ENCODE assay signal across 22 cellular contexts in the genomic region with DNA sequence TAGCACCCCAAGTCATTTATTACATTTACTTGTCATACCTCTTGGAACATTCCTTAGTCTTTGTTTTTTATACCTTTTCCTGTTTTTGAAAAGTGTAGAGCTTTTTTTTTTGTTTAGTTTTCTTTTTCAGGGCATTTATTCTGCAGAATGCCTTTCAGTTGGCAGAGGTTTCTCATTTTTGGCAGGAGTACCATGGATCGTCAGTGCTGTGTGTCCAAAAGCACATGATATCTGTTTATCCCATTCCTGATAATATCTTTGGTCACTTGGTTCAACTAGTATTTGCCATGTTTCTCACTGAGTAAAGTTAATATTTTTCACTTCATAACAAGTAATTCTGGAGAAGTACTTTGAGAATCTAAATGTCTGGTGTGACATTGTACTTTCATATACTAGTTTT. TPM values are rescaled to one million over a fixed set of nuclear protein-coding genes. Genes with fewer than 3 reads are reported as not detected.
DNase-seq lines count a peak whose midpoint lies in the region; ATAC-seq, FAIRE-seq and TF ChIP-seq lines count a peak whose summit lies in the region.
"Had no signal": no experiment of that assay in that cellular context is flagged by ENCODE, and none has a peak within 500 bp of the region (broad histone marks: within the 10 kb centered on the region; RNA-seq: fewer than 3 reads in every experiment).

No MANE protein-coding gene starts in this region.

- H4K20me1 ChIP-seq in endothelial cell of umbilical vein (replicated peaks; ENCODE audit: control insufficient read depth, extremely low read depth, insufficient read depth, low read length), result no peaks in the 10 kb centered on the region

- H3K4me1 ChIP-seq in endothelial cell of umbilical vein (ENCODE audit: control insufficient read depth, extremely low read depth, insufficient read depth, low read length), result no peaks in the 10 kb centered on the region

- POLR2A ChIA-PET in endothelial cell of umbilical vein (lab: Charles Lee), result no interaction called here

- DNase-seq in AG08395 (ENCODE audit: low spot score) (peak; percentile 25), LNCaP clone FGC (ENCODE audit: low read depth) (peak; percentile 50), endothelial cell of umbilical vein (ENCODE audit: low read depth, low spot score) (peak; percentile 71), osteocyte (ENCODE audit: extremely low spot score, unreplicated experiment) (no peak), iPS-NIHi11 (ENCODE audit: low spot score) (no peak)
- no peak for DNase-seq in activated CD4-positive, alpha-beta T cell treated with anti-CD3 and anti-CD28 coated beads for 1 hour
- DNase-seq: activated CD4-positive, alpha-beta T cell treated with anti-CD3 and anti-CD28 coated beads, Interleukin-2, amount 10 ng/mL, durations not matched to agents 24 days and 14 days; activated CD8-positive, alpha-beta memory T cell treated with anti-CD3 and anti-CD28 coated beads, Interleukin-2, amount 50 U/mL, for 4 hours; activated effector memory CD4-positive, alpha-beta T cell treated with anti-CD3 and anti-CD28 coated beads, Interleukin-2, amount 50 U/mL, for 16 hours; CD4-positive, alpha-beta T cell; effector CD8-positive, alpha-beta T cell; hippocampal formation; mesendoderm; NCI-H1105; NCI-H524; stimulated activated CD4-positive, alpha-beta T cell treated with anti-CD3 and anti-CD28 coated beads, Interleukin-4, amount 100 ng/mL, for 4 hours had no signal

- H3K4me2 ChIP-seq in endothelial cell of umbilical vein (ENCODE audit: insufficient read depth, low read length), result no peak overlapping the region

- no peak for ATAC-seq in HG03095 (IDR thresholded peaks at IDR 0.05; ENCODE audit: unreplicated experiment)
- ATAC-seq in GM21717 (IDR thresholded peaks at IDR 0.05; ENCODE audit: unreplicated experiment), result no peak
- ATAC-seq: natural killer cell treated with Interleukin-12 subunit alpha and Interleukin-12 subunit beta and Interleukin-15 and Interleukin-18, amount 100 ng/mL, for 72 hours had no signal

- no peaks in the 10 kb centered on the region for H3K79me2 ChIP-seq in endothelial cell of umbilical vein (ENCODE audit: control insufficient read depth, insufficient read depth, low read length)

- peaks cover 30% of the 10 kb centered on the region for H3K4me1 Mint-ChIP-seq in osteocyte (ENCODE audit: unreplicated experiment)
- H3K4me1 Mint-ChIP-seq: activated CD4-positive, alpha-beta T cell treated with anti-CD3 and anti-CD28 coated beads, Interleukin-2, amount 10 ng/mL, durations not matched to agents 24 days and 14 days had no signal

- H3K36me3 Mint-ChIP-seq in osteocyte (ENCODE audit: unreplicated experiment), result peaks cover 7% of the 10 kb centered on the region
- H3K36me3 Mint-ChIP-seq: natural killer cell treated with Interleukin-12 subunit alpha and Interleukin-12 subunit beta and Interleukin-15 and Interleukin-18, amount 100 ng/mL, for 72 hours had no signal

- H3K36me3 ChIP-seq in endothelial cell of umbilical vein (ENCODE audit: control insufficient read depth in 2 of 2, extremely low read depth in 1 of 2, insufficient read depth in 2 of 2, low read length in 2 of 2), result no peaks in the 10 kb centered on the region

- no peak overlapping the region for H2AFZ ChIP-seq in endothelial cell of umbilical vein (ENCODE audit: low read depth, low read length)

- peaks cover 10% of the 10 kb centered on the region for H3K9me3 Mint-ChIP-seq in osteocyte (ENCODE audit: unreplicated experiment)
- H3K9me3 Mint-ChIP-seq: activated CD4-positive, alpha-beta T cell treated with anti-CD3 and anti-CD28 coated beads, Interleukin-2, amount 10 ng/mL, durations not matched to agents 24 days and 14 days; CD4-positive, alpha-beta T cell; natural killer cell treated with Interleukin-12 subunit alpha and Interleukin-12 subunit beta and Interleukin-15 and Interleukin-18, amount 100 ng/mL, for 72 hours had no signal

- H3K27me3 Mint-ChIP-seq in osteocyte (ENCODE audit: unreplicated experiment), result no peaks in the 10 kb centered on the region
- H3K27me3 Mint-ChIP-seq: activated CD4-positive, alpha-beta T cell treated with anti-CD3 and anti-CD28 coated beads, Interleukin-2, amount 10 ng/mL, durations not matched to agents 24 days and 14 days; CD4-positive, alpha-beta T cell; natural killer cell treated with Interleukin-12 subunit alpha and Interleukin-12 subunit beta and Interleukin-15 and Interleukin-18, amount 100 ng/mL, for 72 hours had no signal

- BruUV-seq in endothelial cell of umbilical vein (replicated peaks; lab: Mats Ljungman, UMichigan), result no TSS peak

- no peaks in the 10 kb centered on the region for H3K27me3 ChIP-seq in endothelial cell of umbilical vein (ENCODE audit: control insufficient read depth in 2 of 2, insufficient read depth in 2 of 2, low read length in 2 of 2)

- dilution Hi-C loops in endothelial cell of umbilical vein (cut with MboI; ENCODE audit: extremely low pct_ligation_motif_present, low sequenced_read_pairs), result no loop called here

- no peak for FAIRE-seq in endothelial cell of umbilical vein (lab: Jason Lieb, UNC)
- FAIRE-seq: keratinocyte had no signal

- no peak for TF ChIP-seq CTCF in LNCaP clone FGC (IDR thresholded peaks at IDR 0.05; ENCODE audit: control insufficient read depth, extremely low read depth, insufficient read depth)
- TF ChIP-seq CTCF in endothelial cell of umbilical vein (IDR thresholded peaks at IDR 0.05; ENCODE audit: extremely low read depth in 1 of 2, insufficient read depth in 1 of 2, low read depth in 1 of 2, low read length in 2 of 2), result no peak
- no peak for TF ChIP-seq CTCF in osteocyte (IDR thresholded peaks at IDR 0.05)

- TF ChIP-seq POLR2A in endothelial cell of umbilical vein (IDR thresholded peaks at IDR 0.05; ENCODE audit: low read depth, low read length), result no peak

- intact Hi-C loops in endothelial cell of umbilical vein (cut with micrococcal nuclease), result no loop called here

- H3K4me3 ChIP-seq in LNCaP clone FGC (ENCODE audit: low read depth, low read length), result peak overlapping the region; percentile 21; the same call in 1 of the 2 replicates
- H3K4me3 ChIP-seq in endothelial cell of umbilical vein (replicated peaks in 1 of 3; ENCODE audit: insufficient read depth in 1 of 3, low read depth in 1 of 3, low read length in 3 of 3), result no peak overlapping the region

- no peak overlapping the region for H3K27ac ChIP-seq in endothelial cell of umbilical vein (ENCODE audit: insufficient read depth, low read depth, low read length)
- H3K27ac ChIP-seq: RWPE1 had no signal

- H3K27ac Mint-ChIP-seq in osteocyte (ENCODE audit: unreplicated experiment), result peak overlapping the region; percentile 20
- H3K27ac Mint-ChIP-seq: activated CD4-positive, alpha-beta T cell treated with anti-CD3 and anti-CD28 coated beads, Interleukin-2, amount 10 ng/mL, durations not matched to agents 24 days and 14 days; CD4-positive, alpha-beta T cell; natural killer cell treated with Interleukin-12 subunit alpha and Interleukin-12 subunit beta and Interleukin-15 and Interleukin-18, amount 100 ng/mL, for 72 hours had no signal

- CTCF ChIA-PET in endothelial cell of umbilical vein (lab: Charles Lee), result interaction anchor here (1.1 to 1.6 kb wide), 2 partner anchors 46 to 51 kb away, joined by 4 to 5 read pairs; no protein-coding TSS in a partner anchor

- no peaks in the 10 kb centered on the region for H3K9me1 ChIP-seq in endothelial cell of umbilical vein (replicated peaks; ENCODE audit: control insufficient read depth, extremely low read depth, insufficient read depth, low read length)

- H3K4me3 Mint-ChIP-seq in osteocyte (ENCODE audit: unreplicated experiment), result no peak overlapping the region
- H3K4me3 Mint-ChIP-seq: activated CD4-positive, alpha-beta T cell treated with anti-CD3 and anti-CD28 coated beads, Interleukin-2, amount 10 ng/mL, durations not matched to agents 24 days and 14 days; CD4-positive, alpha-beta T cell; natural killer cell treated with Interleukin-12 subunit alpha and Interleukin-12 subunit beta and Interleukin-15 and Interleukin-18, amount 100 ng/mL, for 72 hours had no signal

- H3K9me3 ChIP-seq in endothelial cell of umbilical vein (replicated peaks; ENCODE audit: control insufficient read depth, insufficient read depth, low read length), result no peaks in the 10 kb centered on the region

- H3K9ac ChIP-seq in endothelial cell of umbilical vein (replicated peaks; ENCODE audit: extremely low read depth, insufficient read depth, low read length), result no peak overlapping the region

TF ChIP-seq in endothelial cell of umbilical vein, 7 proteins besides CTCF, POLR2A, EP300 and RAD21:
- TF ChIP-seq EZH2 (IDR thresholded peaks at IDR 0.05; ENCODE audit: borderline replicate concordance, low read depth, low read length, severe bottlenecking) (no peak), JUN (IDR thresholded peaks at IDR 0.05; ENCODE audit: borderline replicate concordance, insufficient read depth, insufficient read length, low read depth) (no peak), MYC (IDR thresholded peaks at IDR 0.05; ENCODE audit: low read depth, low read length) (no peak), FOS (IDR thresholded peaks at IDR 0.05; ENCODE audit: borderline replicate concordance, insufficient read depth, low read length) (no peak), POLR2AphosphoS5 (IDR thresholded peaks at IDR 0.05; ENCODE audit: insufficient read depth, low read depth, low read length) (no peak)
- TF ChIP-seq, protein P1, sequence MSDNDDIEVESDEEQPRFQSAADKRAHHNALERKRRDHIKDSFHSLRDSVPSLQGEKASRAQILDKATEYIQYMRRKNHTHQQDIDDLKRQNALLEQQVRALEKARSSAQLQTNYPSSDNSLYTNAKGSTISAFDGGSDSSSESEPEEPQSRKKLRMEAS (IDR thresholded peaks at IDR 0.05; ENCODE audit: insufficient read depth, insufficient read length), result no peak
TF ChIP-seq in endothelial cell of umbilical vein: peak in this region for 0.

RNA-seq across cellular contexts. Expression of a gene that starts 10.7 kb away (rescaled TPM):
- total RNA-seq in endothelial cell of umbilical vein (not detected in 2 replicates), osteocyte (3.9 and 5.5 TPM in 2 replicates)
- polyA plus RNA-seq in endothelial cell of umbilical vein, result not detected in 2 replicates
- not detected in 2 replicates for polyA plus RNA-seq in endothelial cell of umbilical vein (2011; cell fraction: cytosol; rRNA removed)
- polyA plus RNA-seq in endothelial cell of umbilical vein (2011; cell fraction: nucleus; rRNA removed), result not detected in 2 replicates
- polyA plus RNA-seq in endothelial cell of umbilical vein (2012), result not detected in 2 replicates
- polyA minus RNA-seq in endothelial cell of umbilical vein, result not detected in 2 replicates
- polyA minus RNA-seq in endothelial cell of umbilical vein (2011; cell fraction: cytosol; rRNA and poly(A)+ RNA removed), result not detected
- not detected in 2 replicates for polyA minus RNA-seq in endothelial cell of umbilical vein (2011; cell fraction: nucleus; rRNA and poly(A)+ RNA removed)
- total RNA-seq: activated CD4-positive, alpha-beta T cell treated with anti-CD3 and anti-CD28 coated beads, Interleukin-2, amount 10 ng/mL, durations not matched to agents 24 days and 14 days; natural killer cell treated with Interleukin-12 subunit alpha and Interleukin-12 subunit beta and Interleukin-15 and Interleukin-18, amount 100 ng/mL, for 72 hours had no signal
- polyA plus RNA-seq: keratinocyte had no signal

RNA-seq across cellular contexts. Expression of a gene that starts 30.6 kb away (rescaled TPM):
- total RNA-seq in endothelial cell of umbilical vein (not detected in 2 replicates), osteocyte (27.2 and 31.1 TPM in 2 replicates)
- not detected in 2 replicates for polyA plus RNA-seq in endothelial cell of umbilical vein
- not detected in 2 replicates for polyA plus RNA-seq in endothelial cell of umbilical vein (2011; cell fraction: cytosol; rRNA removed)
- polyA plus RNA-seq in endothelial cell of umbilical vein (2011; cell fraction: nucleus; rRNA removed), result not detected in 2 replicates
- 0.07 and 0.08 TPM in 2 replicates for polyA plus RNA-seq in endothelial cell of umbilical vein (2012)
- polyA minus RNA-seq in endothelial cell of umbilical vein, result not detected in 2 replicates
- not detected for polyA minus RNA-seq in endothelial cell of umbilical vein (2011; cell fraction: cytosol; rRNA and poly(A)+ RNA removed)
- not detected in 2 replicates for polyA minus RNA-seq in endothelial cell of umbilical vein (2011; cell fraction: nucleus; rRNA and poly(A)+ RNA removed)
- total RNA-seq: A673; activated CD4-positive, alpha-beta T cell treated with anti-CD3 and anti-CD28 coated beads, Interleukin-2, amount 10 ng/mL, durations not matched to agents 24 days and 14 days; CD4-positive, alpha-beta T cell; natural killer cell treated with Interleukin-12 subunit alpha and Interleukin-12 subunit beta and Interleukin-15 and Interleukin-18, amount 100 ng/mL, for 72 hours had no signal
- polyA plus RNA-seq: keratinocyte had no signal

Comparison
In these comparisons a context has a peak if more than half of its experiments do, and no peak if none do; other contexts are left out.
1. DNase-seq: peak in AG08395 (single experiment), LNCaP clone FGC (single experiment) and endothelial cell of umbilical vein (single experiment); none in osteocyte (single experiment), activated CD4-positive, alpha-beta T cell treated with anti-CD3 and anti-CD28 coated beads for 1 hour (single experiment) and iPS-NIHi11 (single experiment).
2. RNA of a gene that starts 30.6 kb away (total RNA-seq): 27.2 to 31.1 TPM in osteocyte; not detected in endothelial cell of umbilical vein; every median in the first group is over 10 times any median in the second.